In genomic region chr9:120792898-120793765, GRCh38 we compare ENCODE assay signal across 8 cellular contexts. TPM values are rescaled to one million over a fixed set of nuclear protein-coding genes. Genes with fewer than 3 reads are reported as not detected.
DNase-seq lines count a peak whose midpoint lies in the region; ATAC-seq, FAIRE-seq and TF ChIP-seq lines count a peak whose summit lies in the region.

FBXW2 (minus strand) TSS chr9:120793416; CDS start chr9:120788258, 5,158 bp downstream.

- H3K27ac Mint-ChIP-seq in stimulated activated naive CD8-positive, alpha-beta T cell treated with anti-CD3 and anti-CD28 coated beads, Interleukin-15, amount 100 ng/mL, for 72 hours: peak within 1 kb of the TSS; percentile 97 to 98

- H3K36me3 ChIP-seq in Loucy (ENCODE audit: insufficient read depth, low read length): 0 out of 2 replicates have a peak, but pooled peaks cover under 1% of the 10 kb centered on the region
- H3K36me3 ChIP-seq in neural cell (ENCODE audit: insufficient read depth, low read length): no peaks in the 10 kb centered on the region

- H3K4me1 Mint-ChIP-seq in stimulated activated naive CD8-positive, alpha-beta T cell treated with anti-CD3 and anti-CD28 coated beads, Interleukin-15, amount 100 ng/mL, for 72 hours: peaks cover 36% of the 10 kb centered on the region

- peak; percentile 52 for TF ChIP-seq EP300 in neural cell (conservative IDR thresholded peaks at IDR 0.05; ENCODE audit: poor library complexity, severe bottlenecking)

- peak; percentile 51 for TF ChIP-seq RAD21 in neural cell (conservative IDR thresholded peaks at IDR 0.05)

- H3K4me2 ChIP-seq in Loucy (ENCODE audit: low read depth, low read length, poor library complexity, severe bottlenecking): peak within 1 kb of the TSS; percentile 96
- H3K4me2 ChIP-seq in neural cell (ENCODE audit: low read length): peak within 1 kb of the TSS; percentile 90

- H3K27ac ChIP-seq in neural cell (ENCODE audit: low read length): peak within 1 kb of the TSS; percentile 85

- no peaks in the 10 kb centered on the region for H3K9me3 Mint-ChIP-seq in stimulated activated naive CD8-positive, alpha-beta T cell treated with anti-CD3 and anti-CD28 coated beads, Interleukin-15, amount 100 ng/mL, for 72 hours

- H3K4me3 ChIP-seq in Loucy (ENCODE audit: low read length, poor library complexity, severe bottlenecking) (peak within 1 kb of the TSS; percentile 83), fibroblast of villous mesenchyme (ENCODE audit: low read depth, low read length) (peak within 1 kb of the TSS; percentile 96), neural cell (ENCODE audit: low read length) (peak within 1 kb of the TSS; percentile 76)

- peak; percentile 97 for ATAC-seq in stimulated activated naive CD8-positive, alpha-beta T cell treated with anti-CD3 and anti-CD28 coated beads, Interleukin-15, amount 100 ng/mL, for 72 hours

- H3K9me2 ChIP-seq in Loucy (replicated peaks; ENCODE audit: low read depth, low read length) (no peaks in the 10 kb centered on the region), neural cell (ENCODE audit: insufficient read depth, low read length) (no peaks in the 10 kb centered on the region)

- H2AFZ ChIP-seq in Loucy (ENCODE audit: low read length) (peak within 1 kb of the TSS; percentile 85), neural cell (ENCODE audit: low read depth, low read length) (peak within 1 kb of the TSS; percentile 78)

- no peaks in the 10 kb centered on the region for H3K27me3 ChIP-seq in Loucy (ENCODE audit: insufficient read depth, low read length, poor library complexity, severe bottlenecking)
- H3K27me3 ChIP-seq in neural cell (ENCODE audit: insufficient read depth, low read depth, low read length): no peaks in the 10 kb centered on the region

- DNase-seq in ELF-1 (ENCODE audit: low read depth, low spot score) (peak; percentile 96), H54 (ENCODE audit: insufficient read length, low spot score) (peak; percentile 100), SIG-M5 treated with dmso at 0.1 percent for 504 hours (lab: John Stamatoyannopoulos, UW; ENCODE audit: unreplicated experiment) (peak; percentile 83), activated gamma-delta T cell treated with Interleukin-2 at 50 U/mL for 16 hours (peak; percentile 78), fibroblast of villous mesenchyme (ENCODE audit: low read depth) (peak; percentile 93)
- peak; percentile 83 to 87 for DNase-seq in stimulated activated naive CD8-positive, alpha-beta T cell treated with anti-CD3 and anti-CD28 coated beads, Interleukin-15, amount 100 ng/mL, for 72 hours

- peak within 1 kb of the TSS; percentile 98 for H3K4me3 Mint-ChIP-seq in stimulated activated naive CD8-positive, alpha-beta T cell treated with anti-CD3 and anti-CD28 coated beads, Interleukin-15, amount 100 ng/mL, for 72 hours

- TF ChIP-seq POLR2A in H54 (IDR thresholded peaks at IDR 0.05; ENCODE audit: low read depth, low read length): peak; percentile 86

- FAIRE-seq in H54 (lab: Jason Lieb, UNC): peak; percentile 97

- no peaks in the 10 kb centered on the region for H3K27me3 Mint-ChIP-seq in stimulated activated naive CD8-positive, alpha-beta T cell treated with anti-CD3 and anti-CD28 coated beads, Interleukin-15, amount 100 ng/mL, for 72 hours

- peaks cover 44% of the 10 kb centered on the region for H4K20me1 ChIP-seq in Loucy (ENCODE audit: insufficient read depth, low read length, poor library complexity, severe bottlenecking)
- no peaks in the 10 kb centered on the region for H4K20me1 ChIP-seq in neural cell (ENCODE audit: insufficient read depth)

- peaks cover 58% of the 10 kb centered on the region for H3K79me2 ChIP-seq in Loucy (ENCODE audit: insufficient read depth, low read length)
- peaks cover 37% of the 10 kb centered on the region for H3K79me2 ChIP-seq in neural cell (replicated peaks; ENCODE audit: insufficient read depth, low read length)

- H3K9ac ChIP-seq in Loucy (ENCODE audit: low read depth, low read length, poor library complexity, severe bottlenecking) (peak within 1 kb of the TSS; percentile 87), neural cell (ENCODE audit: low read length) (peak within 1 kb of the TSS; percentile 85)

- H3K4me1 ChIP-seq in Loucy (ENCODE audit: insufficient read depth, low read length, poor library complexity, severe bottlenecking): peaks cover 48% of the 10 kb centered on the region

- H3K9me3 ChIP-seq in Loucy (ENCODE audit: insufficient read depth, low read depth, low read length): no peaks in the 10 kb centered on the region
- no peaks in the 10 kb centered on the region for H3K9me3 ChIP-seq in neural cell (ENCODE audit: low read length)

- TF ChIP-seq CTCF in Loucy (conservative IDR thresholded peaks at IDR 0.05; ENCODE audit: low read length) (no peak), fibroblast of villous mesenchyme (IDR thresholded peaks at IDR 0.05; ENCODE audit: insufficient read depth, low read depth, low read length) (no peak), neural cell (IDR thresholded peaks at IDR 0.05; ENCODE audit: poor library complexity, severe bottlenecking) (peak; percentile 35)

- no peaks in the 10 kb centered on the region for H3F3A ChIP-seq in Loucy (ENCODE audit: low read depth)
- H3F3A ChIP-seq in neural cell (ENCODE audit: insufficient read depth, low read length, poor library complexity, severe bottlenecking): no peaks in the 10 kb centered on the region

TF ChIP-seq in neural cell, 6 proteins besides CTCF, POLR2A, EP300 and RAD21:
- peak; percentile 82 for TF ChIP-seq REST (IDR thresholded peaks at IDR 0.05; ENCODE audit: borderline replicate concordance)
- peak; percentile 88 for TF ChIP-seq TAF1 (IDR thresholded peaks at IDR 0.05; ENCODE audit: low read depth)
- peak; percentile 45 for TF ChIP-seq SMC3 (conservative IDR thresholded peaks at IDR 0.05; ENCODE audit: poor library complexity)
- peak; percentile 98 for TF ChIP-seq POLR2AphosphoS5 (IDR thresholded peaks at IDR 0.05)
- TF ChIP-seq MXI1 (conservative IDR thresholded peaks at IDR 0.05; ENCODE audit: poor library complexity, severe bottlenecking): peak; percentile 88
- no peak for TF ChIP-seq EZH2 (IDR thresholded peaks at IDR 0.05; ENCODE audit: borderline replicate concordance, insufficient read depth, low read length, poor library complexity, severe bottlenecking)
TF ChIP-seq in neural cell: peak in this region for 5.

RNA-seq across cellular contexts. Expression of gene FBXW2, which starts in this region (rescaled TPM):
- 35.4 and 41.5 TPM in 2 replicates for total RNA-seq in fibroblast of villous mesenchyme
- 42.5 and 49.5 TPM in 2 replicates for polyA plus RNA-seq in neural cell
- 60.4 and 71.7 TPM in 2 replicates for polyA minus RNA-seq in neural cell

Comparison
In these comparisons a context has a peak if more than half of its experiments do, and no peak if none do; other contexts are left out.
1. Peak in every context shown above with its lines: DNase-seq, ATAC-seq, H3K4me3 ChIP-seq and H3K27ac ChIP-seq.